8 cellular contexts compared by ENCODE assay signal in the genomic region with DNA sequence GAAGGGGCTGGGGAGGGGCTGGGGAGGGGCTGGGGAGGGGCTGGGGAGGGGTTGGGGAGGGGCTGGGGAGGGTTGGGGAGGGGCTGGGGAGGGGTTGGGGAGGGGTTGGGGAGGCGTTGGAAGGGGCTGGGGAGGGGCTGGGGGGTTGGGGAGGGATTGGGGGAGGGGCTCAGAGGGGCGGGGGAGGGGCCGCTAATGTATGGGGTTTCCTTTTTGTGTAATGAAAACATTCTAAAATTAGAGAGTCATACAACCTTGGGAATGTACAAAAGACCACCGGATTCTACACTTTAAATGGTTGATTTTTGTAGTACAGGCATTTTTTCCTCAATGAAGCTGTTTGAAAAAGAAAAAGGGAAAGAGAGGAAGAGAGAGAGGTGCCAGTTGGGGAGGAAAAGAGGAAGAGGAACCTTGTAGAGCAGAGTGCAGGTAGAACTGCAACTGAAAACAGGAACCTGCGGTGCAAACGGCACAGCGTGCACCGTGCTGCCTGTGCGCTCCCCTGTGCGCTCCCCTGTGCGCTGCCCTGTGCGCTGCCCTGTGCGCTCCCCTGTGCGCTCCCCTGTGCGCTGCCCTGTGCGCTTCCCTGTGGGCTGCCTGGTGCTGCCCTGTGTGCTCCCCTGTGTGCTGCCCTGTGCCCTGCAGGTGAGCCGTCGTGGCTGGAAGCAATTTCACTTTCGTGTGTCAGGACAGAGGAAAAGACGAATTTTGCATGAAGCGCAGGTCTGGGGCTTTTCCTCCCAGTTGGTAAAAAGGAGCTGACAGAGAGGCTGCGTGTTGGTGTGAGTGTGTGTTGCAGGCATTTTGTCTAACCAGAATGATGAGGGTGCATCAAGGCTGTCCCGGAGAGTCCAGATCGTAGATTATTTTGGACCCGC. TPM values are rescaled to one million over a fixed set of nuclear protein-coding genes. Genes with fewer than 3 reads are reported as not detected.
DNase-seq lines count a peak whose midpoint lies in the region; ATAC-seq, FAIRE-seq and TF ChIP-seq lines count a peak whose summit lies in the region.

No MANE protein-coding gene starts in this region.

- H3K4me2 ChIP-seq in H9 (ENCODE audit: insufficient read depth, insufficient read length, low read length): peak overlapping the region; percentile 86

- H2BK5ac ChIP-seq in H9 (ENCODE audit: insufficient read length, low read length): no peak overlapping the region

- H3K36me3 Mint-ChIP-seq in H9 (ENCODE audit: insufficient read depth in 1 of 3, low read depth in 3 of 3): peaks cover 0 to 4% (median 0%) of the 10 kb centered on the region in 3 experiments; a peak in 2 of 7 replicates

- no peak overlapping the region for H3K56ac ChIP-seq in H9 (ENCODE audit: insufficient read length, low read depth, low read length)

- no CpG with 5 or more reads among the region's 25 CpGs for WGBS in H9 (ENCODE audit: extremely low coverage, insufficient read length, low lambda C conversion rate)

- H3K9me3 ChIP-seq in H9 (ENCODE audit: control insufficient read depth, low read depth, low read length) (no peaks in the 10 kb centered on the region), gastrocnemius medialis (no peaks in the 10 kb centered on the region)

- no peak overlapping the region for H2BK20ac ChIP-seq in H9 (ENCODE audit: low read depth, low read length, poor library complexity, severe bottlenecking)

- no peak overlapping the region for H3T11ph ChIP-seq in H9 (ENCODE audit: low read length)

- intact Hi-C loops in left colon (cut with DNase I, micrococcal nuclease) (no loop called here), gastrocnemius medialis (cut with DNase I; ENCODE audit: low total_unique reads) (no loop called here)

- H2BK120ac ChIP-seq in H9 (ENCODE audit: low read depth, low read length, poor library complexity, severe bottlenecking): no peak overlapping the region

- TF ChIP-seq CTCF in H9 (conservative IDR thresholded peaks at IDR 0.05): no peak
- no peak for TF ChIP-seq CTCF in gastrocnemius medialis (IDR thresholded peaks at IDR 0.05 in 4 of 5, conservative IDR thresholded peaks at IDR 0.05 in 1 of 5)

- H4K91ac ChIP-seq in H9 (ENCODE audit: insufficient read length, low read depth, low read length): no peak overlapping the region

- no peak overlapping the region for H3K4ac ChIP-seq in H9 (ENCODE audit: low read depth, low read length)

- H2BK15ac ChIP-seq in H9 (ENCODE audit: low read depth, low read length): no peak overlapping the region

- no peak overlapping the region for H2AFZ ChIP-seq in H9 (ENCODE audit: low read length)

- H3K14ac ChIP-seq in H9 (ENCODE audit: insufficient read depth, low read length): no peak overlapping the region

- H3K4me1 Mint-ChIP-seq in H9: peaks cover 31 to 41% of the 10 kb centered on the region in 2 experiments

- DNase-seq in GM12892 (ENCODE audit: insufficient read length) (peak; percentile 81), H9 (no peak), SIG-M5 (lab: John Stamatoyannopoulos, UW) (peak; percentile 88), left colon (no peak), gastrocnemius medialis (no peak), NCI-H2029 (lab: John Stamatoyannopoulos, UW) (no peak), NCI-H2081 (lab: John Stamatoyannopoulos, UW) (no peak)

- no peaks in the 10 kb centered on the region for H3K36me3 ChIP-seq in gastrocnemius medialis

- peak; percentile 56 for ATAC-seq in left colon
- ATAC-seq in gastrocnemius medialis: no peak
- no peak for ATAC-seq in GM21717 (IDR thresholded peaks at IDR 0.05; ENCODE audit: unreplicated experiment)

- no peak overlapping the region for H3K18ac ChIP-seq in H9 (ENCODE audit: insufficient read length, low read depth, low read length)

- H4K5ac ChIP-seq in H9 (ENCODE audit: insufficient read length, low read depth, low read length): no peak overlapping the region

- H3K27ac ChIP-seq in H9 (ENCODE audit: insufficient read length, low read depth, low read length): no peak overlapping the region
- no peak overlapping the region for H3K27ac ChIP-seq in gastrocnemius medialis

- H3K4me1 ChIP-seq in H9 (ENCODE audit: insufficient read depth, low read length) (peaks cover 4% of the 10 kb centered on the region; the same call in 1 of the 2 replicates), gastrocnemius medialis (no peaks in the 10 kb centered on the region)

- no peak overlapping the region for H4K8ac ChIP-seq in H9 (replicated peaks; ENCODE audit: insufficient read length, low read depth, low read length)

- TF ChIP-seq POLR2A in GM12892 (IDR thresholded peaks at IDR 0.05; ENCODE audit: low read depth, low read length) (no peak), gastrocnemius medialis (IDR thresholded peaks at IDR 0.05) (no peak)

- H3K4me3 Mint-ChIP-seq in H9: peak overlapping the region; percentile 62 to 80

- H2AK5ac ChIP-seq in H9 (ENCODE audit: insufficient read length, low read length): no peak overlapping the region

- H3K23me2 ChIP-seq in H9 (ENCODE audit: insufficient read length, low read depth, low read length, poor library complexity, severe bottlenecking): no peaks in the 10 kb centered on the region

- H3K79me1 ChIP-seq in H9 (ENCODE audit: insufficient read depth, low read depth, low read length, poor library complexity, severe bottlenecking): no peaks in the 10 kb centered on the region

- H3K23ac ChIP-seq in H9 (ENCODE audit: insufficient read length, low read depth, low read length): no peak overlapping the region

- in situ Hi-C loops in gastrocnemius medialis (cut with MboI; ENCODE audit: low sequenced_read_pairs in 4 of 4): no loop called here

- no peak overlapping the region; a peak in 1 of 7 replicates for H3K27ac Mint-ChIP-seq in H9

- H3K27me3 Mint-ChIP-seq in H9 (ENCODE audit: low read depth): peaks cover 53% of the 10 kb centered on the region

- H4K20me1 ChIP-seq in H9 (ENCODE audit: control insufficient read depth, insufficient read depth, insufficient read length): no peaks in the 10 kb centered on the region

- H2BK12ac ChIP-seq in H9 (ENCODE audit: insufficient read length, low read depth, low read length): no peak overlapping the region

- H3K9ac ChIP-seq in H9 (ENCODE audit: extremely low read depth, insufficient read length, low read length): no peak overlapping the region

- H3K4me3 ChIP-seq in gastrocnemius medialis: no peak overlapping the region

- no peak for FAIRE-seq in GM12892 (lab: Jason Lieb, UNC)

- H3K9me3 Mint-ChIP-seq in H9: peaks cover 6 to 7% of the 10 kb centered on the region in 2 experiments

- H3K79me2 ChIP-seq in H9 (ENCODE audit: insufficient read depth, low read length): no peaks in the 10 kb centered on the region

- peaks cover 9% of the 10 kb centered on the region; the same call in 1 of the 2 replicates for H3K27me3 ChIP-seq in H9 (ENCODE audit: insufficient read depth, low read length)
- peaks cover 11 to 37% (median 25%) of the 10 kb centered on the region in 3 donors for H3K27me3 ChIP-seq in gastrocnemius medialis

RNA-seq across cellular contexts. Expression of a gene that starts 40.8 kb away (rescaled TPM):
- 0.36 TPM for polyA plus RNA-seq in GM12892 (2012; ENCODE audit: missing spikeins)
- total RNA-seq in H9 (2021) (19.4 and 21.4 TPM in 2 replicates), left colon (100 to 1,000 TPM in 1 of 2 donors, 10 to 100 TPM in 1; 96.7 to 133 TPM), gastrocnemius medialis (10 to 100 TPM in 3 of 4 donors, 1 to 10 TPM in 1; 6.6 to 19.7 (median 11.1) TPM)

Comparison
In these comparisons a context has a peak if more than half of its experiments do, and no peak if none do; other contexts are left out.
1. DNase-seq: peak in GM12892 (single experiment) and SIG-M5 (single experiment); none in H9 (single experiment), left colon (0 of 2), gastrocnemius medialis (0 of 2), NCI-H2029 (single experiment) and NCI-H2081 (0 of 2).